ENCODE assay signal across 25 cellular contexts in the genomic region with DNA sequence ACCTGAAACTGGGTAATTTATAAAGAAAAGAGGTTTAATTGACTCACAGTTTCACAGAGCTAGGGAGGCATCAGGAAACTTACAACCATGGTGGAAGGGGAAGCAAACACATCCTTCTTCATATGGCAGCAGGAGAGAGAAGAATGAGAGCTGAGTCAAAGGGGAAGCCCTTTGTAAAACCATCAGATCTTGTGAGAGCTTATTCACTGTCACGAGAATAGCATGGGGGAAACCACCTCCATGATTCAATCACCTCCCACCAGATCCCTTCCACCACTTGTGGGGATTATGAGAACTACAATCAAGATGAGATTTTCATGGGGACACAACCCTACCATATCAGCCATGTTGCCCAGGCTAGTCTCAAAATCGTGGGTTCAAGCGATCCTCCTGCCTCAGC.
DNase-seq lines count a peak whose midpoint lies in the region; ATAC-seq, FAIRE-seq and TF ChIP-seq lines count a peak whose summit lies in the region.
"Had no signal": no experiment of that assay in that cellular context is flagged by ENCODE, and none has a peak within 500 bp of the region (broad histone marks: within the 10 kb centered on the region; RNA-seq: fewer than 3 reads in every experiment).

No MANE protein-coding gene starts in this region.

- no peak for TF ChIP-seq POLR2A in Peyer's patch (IDR thresholded peaks at IDR 0.05)

- no peaks in the 10 kb centered on the region for H3K4me1 Mint-ChIP-seq in activated naive CD8-positive, alpha-beta T cell treated with anti-CD3 and anti-CD28 coated beads for 36 hours
- H3K4me1 Mint-ChIP-seq: GM23338; stimulated activated memory B cell treated with anti-CD40 and anti-IgM and Interleukin-4, amounts not matched to agents 10 μg/mL and 1 μg/mL and 100 μg/mL, for 72 hours had no signal

- H3K27ac ChIP-seq in Peyer's patch (no peak overlapping the region), small intestine (ENCODE audit: low read depth in 1 of 2, low read length in 1 of 2) (no peak overlapping the region)
- H3K27ac ChIP-seq: ascending aorta; BLaER1 treated with 17β-estradiol and CSF1 and Interleukin-3, amounts not matched to agents 10 nM and 100 nM; neutrophil; right lobe of liver; SJCRH30; transverse colon had no signal

- ATAC-seq in activated CD4-positive, CD25-positive, alpha-beta regulatory T cell treated with anti-CD3 and anti-CD28 coated beads, Interleukin-2, amount 50 U/mL, for 24 hours, result peak; percentile 38 to 60
- ATAC-seq: GM23338; left colon; mucosa of descending colon; right lobe of liver; stimulated activated memory B cell treated with anti-CD40 and anti-IgM and Interleukin-4, amounts not matched to agents 10 μg/mL and 1 μg/mL and 100 μg/mL, for 72 hours had no signal

- 73 to 83% (median 80%) methylated on average over 3 of the region's 3 CpGs for WGBS in small intestine, 3 donors

- TF ChIP-seq CTCF in retinal pigment epithelial cell (conservative IDR thresholded peaks at IDR 0.05; ENCODE audit: low read depth, low read length) (peak; percentile 5), Peyer's patch (IDR thresholded peaks at IDR 0.05) (no peak)

- H3K4me3 Mint-ChIP-seq in activated naive CD8-positive, alpha-beta T cell treated with anti-CD3 and anti-CD28 coated beads for 36 hours, result no peak overlapping the region
- H3K4me3 Mint-ChIP-seq: GM23338; stimulated activated memory B cell treated with anti-CD40 and anti-IgM and Interleukin-4, amounts not matched to agents 10 μg/mL and 1 μg/mL and 100 μg/mL, for 72 hours had no signal

- no peaks in the 10 kb centered on the region for H3K27me3 ChIP-seq in Peyer's patch
- peaks cover 0 to 2% of the 10 kb centered on the region in 2 donors for H3K27me3 ChIP-seq in small intestine (ENCODE audit: control insufficient read depth in 2 of 2, insufficient read depth in 2 of 2, low read length in 2 of 2)
- H3K27me3 ChIP-seq: ascending aorta; BLaER1 treated with 17β-estradiol and CSF1 and Interleukin-3, amounts not matched to agents 10 nM and 100 nM; right lobe of liver; SJCRH30; transverse colon had no signal

- FAIRE-seq in GM19239 (lab: Jason Lieb, UNC) (no peak), small intestine (lab: Jason Lieb, UNC) (no peak)
- FAIRE-seq: colon, frontal cortex had no signal

- H3K4me3 ChIP-seq in retinal pigment epithelial cell (ENCODE audit: low read length) (no peak overlapping the region), Peyer's patch (no peak overlapping the region), small intestine (ENCODE audit: low read depth in 1 of 2, low read length in 2 of 2) (no peak overlapping the region)
- H3K4me3 ChIP-seq: ascending aorta; BLaER1 treated with 17β-estradiol and CSF1 and Interleukin-3, amounts not matched to agents 10 nM and 100 nM; GM23338; mucosa of descending colon; right lobe of liver; SJCRH30; transverse colon had no signal

- DNase-seq in activated CD4-positive, CD25-positive, alpha-beta regulatory T cell (lab: John Stamatoyannopoulos, UW), result no peak
- DNase-seq in EL, result peak; percentile 8
- DNase-seq in activated naive CD8-positive, alpha-beta T cell treated with anti-CD3 and anti-CD28 coated beads for 36 hours, result peak; percentile 6
- no peak for DNase-seq in retinal pigment epithelial cell (ENCODE audit: low read depth)
- DNase-seq in GM19239 (ENCODE audit: insufficient read length, low spot score), result no peak
- DNase-seq in Peyer's patch, result no peak
- no peak for DNase-seq in small intestine
- DNase-seq: 8988T; activated CD4-positive, CD25-positive, alpha-beta regulatory T cell treated with anti-CD3 and anti-CD28 coated beads, Interleukin-2, amount 50 U/mL, for 72 hours; DMS153; left colon; mucosa of descending colon; NCI-H2029; NCI-H524 treated with DMSO at 0.1 percent for 48 hours; right lobe of liver; SJCRH30; transverse colon had no signal

- H3K9me3 ChIP-seq in Peyer's patch (no peaks in the 10 kb centered on the region), small intestine (ENCODE audit: control insufficient read depth, low read depth) (no peaks in the 10 kb centered on the region)
- H3K9me3 ChIP-seq: ascending aorta, mucosa of descending colon, neutrophil, right lobe of liver, SJCRH30, transverse colon had no signal

- H3K36me3 Mint-ChIP-seq in activated naive CD8-positive, alpha-beta T cell treated with anti-CD3 and anti-CD28 coated beads for 36 hours, result no peaks in the 10 kb centered on the region
- H3K36me3 Mint-ChIP-seq: stimulated activated memory B cell treated with anti-CD40 and anti-IgM and Interleukin-4, amounts not matched to agents 10 μg/mL and 1 μg/mL and 100 μg/mL, for 72 hours had no signal

- H3K9me3 Mint-ChIP-seq in activated naive CD8-positive, alpha-beta T cell treated with anti-CD3 and anti-CD28 coated beads for 36 hours, result peaks cover 14% of the 10 kb centered on the region

- no peak overlapping the region for H3K27ac Mint-ChIP-seq in activated naive CD8-positive, alpha-beta T cell treated with anti-CD3 and anti-CD28 coated beads for 36 hours
- H3K27ac Mint-ChIP-seq: GM23338; stimulated activated memory B cell treated with anti-CD40 and anti-IgM and Interleukin-4, amounts not matched to agents 10 μg/mL and 1 μg/mL and 100 μg/mL, for 72 hours had no signal

- peaks cover 30% of the 10 kb centered on the region for H3K27me3 Mint-ChIP-seq in activated naive CD8-positive, alpha-beta T cell treated with anti-CD3 and anti-CD28 coated beads for 36 hours

- H3K4me1 ChIP-seq in Peyer's patch (no peaks in the 10 kb centered on the region), small intestine (ENCODE audit: control insufficient read depth in 2 of 2, insufficient read depth in 1 of 2, low read depth in 1 of 2, low read length in 1 of 2) (no peaks in the 10 kb centered on the region)
- H3K4me1 ChIP-seq: ascending aorta; BLaER1 treated with 17β-estradiol and CSF1 and Interleukin-3, amounts not matched to agents 10 nM and 100 nM; right lobe of liver; SJCRH30; transverse colon had no signal

- no peaks in the 10 kb centered on the region for H3K36me3 ChIP-seq in Peyer's patch
- H3K36me3 ChIP-seq in small intestine (ENCODE audit: control insufficient read depth in 2 of 2, insufficient read depth in 2 of 2, low read length in 2 of 2), result no peaks in the 10 kb centered on the region
- H3K36me3 ChIP-seq: ascending aorta; BLaER1 treated with 17β-estradiol and CSF1 and Interleukin-3, amounts not matched to agents 10 nM and 100 nM; neutrophil; right lobe of liver; SJCRH30; transverse colon had no signal

Comparison
In these comparisons a context has a peak if more than half of its experiments do, and no peak if none do; other contexts are left out.
1. DNase-seq: peak in EL (single experiment) and activated naive CD8-positive, alpha-beta T cell treated with anti-CD3 and anti-CD28 coated beads for 36 hours (single experiment); none in activated CD4-positive, CD25-positive, alpha-beta regulatory T cell (0 of 4), retinal pigment epithelial cell (single experiment), GM19239 (single experiment), Peyer's patch (0 of 3) and small intestine (single experiment).